ENCODE assay signal across 8 cellular contexts in genomic region chr1:242440757-242441156, GRCh38.
"Had no signal": no experiment of that assay in that cellular context is flagged by ENCODE, and none has a peak within 500 bp of the region (broad histone marks: within the 10 kb centered on the region; RNA-seq: fewer than 3 reads in every experiment).

No MANE protein-coding gene starts in this region.

- H3K9me3 ChIP-seq: HAP-1 had no signal

- H3K27ac ChIP-seq: GM23248, HL-60 had no signal

- H3K36me3 ChIP-seq: HAP-1 had no signal

- ATAC-seq: HCT116 had no signal

- DNase-seq: GM23248, GOT3, H7, Kasumi-1, KG1 had no signal

- H3K9ac ChIP-seq: GM23248 had no signal

- H2AFZ ChIP-seq: GM23248 had no signal

- H3K4me3 ChIP-seq: GM23248, HAP-1 had no signal
